ENCODE assay signal across 8 cellular contexts in the genomic region with DNA sequence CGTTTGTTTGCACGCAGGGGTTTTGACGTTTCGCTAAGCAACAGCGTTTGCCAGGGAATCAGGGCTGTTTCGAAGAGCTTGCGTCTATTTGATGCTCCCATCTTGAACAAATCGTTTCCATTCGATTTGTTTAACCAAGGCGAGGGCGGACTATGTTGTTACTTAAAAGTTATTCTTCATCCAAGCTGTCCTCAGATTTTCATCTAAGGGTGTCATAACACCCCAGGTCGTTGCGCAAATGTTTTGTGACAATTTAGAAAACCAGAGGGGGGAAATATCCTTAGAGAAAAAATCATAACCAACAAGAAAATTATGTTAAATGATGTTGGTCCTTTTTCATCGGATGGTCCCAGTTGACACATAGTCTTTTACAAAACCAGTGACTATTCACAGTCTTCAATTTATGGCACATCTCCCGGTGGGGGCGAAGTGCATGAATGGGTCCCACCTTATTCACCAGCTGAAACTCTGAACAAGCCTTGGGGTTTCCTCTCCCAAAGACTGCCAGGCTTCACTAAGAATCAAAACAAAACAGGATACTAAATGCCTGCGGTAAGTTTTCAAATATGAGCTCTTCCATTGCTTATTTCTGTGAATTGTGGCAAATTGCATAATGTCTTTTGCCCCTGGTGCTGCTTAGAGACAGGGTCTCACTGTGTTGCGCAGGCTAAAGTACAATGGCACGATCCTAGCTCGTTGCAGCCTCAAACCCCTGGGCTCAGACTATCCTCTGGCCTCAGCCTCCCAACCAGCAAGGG.
A peak's percentile ranks its signal among the peaks of the same experiment; 100 is the strongest.
DNase-seq lines count a peak whose midpoint lies in the region; ATAC-seq and TF ChIP-seq lines count a peak whose summit lies in the region.

No MANE protein-coding gene starts in this region.

- intact Hi-C loops in naive thymus-derived CD4-positive, alpha-beta T cell (cut with micrococcal nuclease): loop anchor here (1.0 to 5.0 kb wide), 5 partner anchors 109 to 1879 kb away; partner anchors contain the start of gene EGR2 (in 2 of the 2)

- no peaks in the 10 kb centered on the region for H3K9me3 ChIP-seq in naive thymus-derived CD4-positive, alpha-beta T cell (ENCODE audit: control insufficient read depth in 2 of 3, low read length in 3 of 3)

- no peaks in the 10 kb centered on the region for H3K36me3 ChIP-seq in naive thymus-derived CD4-positive, alpha-beta T cell (ENCODE audit: control insufficient read depth in 2 of 3, insufficient read depth in 3 of 3, low read length in 3 of 3)

- peak overlapping the region; percentile 95 for H3K27ac ChIP-seq in C4-2B
- peak overlapping the region; percentile 67 for H3K27ac ChIP-seq in naive thymus-derived CD4-positive, alpha-beta T cell (ENCODE audit: low read depth, low read length)

- peaks cover 19 to 40% (median 26%) of the 10 kb centered on the region in 7 donors for H3K4me1 Mint-ChIP-seq in naive thymus-derived CD4-positive, alpha-beta T cell

- H3K4me1 ChIP-seq in naive thymus-derived CD4-positive, alpha-beta T cell (ENCODE audit: control insufficient read depth in 2 of 2, insufficient read depth in 2 of 2, low read length in 2 of 2): peaks cover 0 to 17% of the 10 kb centered on the region in 2 donors

- peaks cover 0 to under 1% (median 0%) of the 10 kb centered on the region in 5 donors for H3K36me3 Mint-ChIP-seq in naive thymus-derived CD4-positive, alpha-beta T cell

- POLR2A ChIA-PET in naive thymus-derived CD4-positive, alpha-beta T cell (lab: Charles Lee): interaction anchor here (0.6 to 2.9 kb wide), 8 partner anchors 14 to 498 kb away, joined by 3 to 12 read pairs (median 5); partner anchors contain the start of genes NRBF2 and REEP3

- no peaks in the 10 kb centered on the region for H3K9me3 Mint-ChIP-seq in naive thymus-derived CD4-positive, alpha-beta T cell

- peak overlapping the region; percentile 64 to 95 (median 84) for H3K27ac Mint-ChIP-seq in naive thymus-derived CD4-positive, alpha-beta T cell

- H3K27me3 Mint-ChIP-seq in naive thymus-derived CD4-positive, alpha-beta T cell: peaks cover 0 to 5% (median 0%) of the 10 kb centered on the region in 5 donors

- CTCF ChIA-PET in naive thymus-derived CD4-positive, alpha-beta T cell (lab: Charles Lee): interaction anchor here (0.6 to 7.6 kb wide), 9 partner anchors 11 to 1194 kb away, joined by 3 to 62 read pairs (median 4); no protein-coding TSS in a partner anchor

- H3K4me3 ChIP-seq in naive thymus-derived CD4-positive, alpha-beta T cell (ENCODE audit: low read length): peak overlapping the region; percentile 90

- TF ChIP-seq CTCF in C4-2B (conservative IDR thresholded peaks at IDR 0.05): no peak

- no peak for ATAC-seq in naive thymus-derived CD4-positive, alpha-beta T cell
- no peak for ATAC-seq in HG03196 (IDR thresholded peaks at IDR 0.05; ENCODE audit: unreplicated experiment)

- H3K4me3 Mint-ChIP-seq in naive thymus-derived CD4-positive, alpha-beta T cell: peak overlapping the region; percentile 88 to 97 (median 92)

- no peaks in the 10 kb centered on the region for H3K27me3 ChIP-seq in naive thymus-derived CD4-positive, alpha-beta T cell (ENCODE audit: control insufficient read depth in 2 of 2, insufficient read depth in 2 of 2, low read length in 2 of 2)

- DNase-seq in MV-4-11 (lab: John Stamatoyannopoulos, UW) (peak; percentile 34), dermis blood vessel endothelial cell (peak; percentile 88), NCI-H1694 (lab: John Stamatoyannopoulos, UW) (no peak), COLO668 (lab: John Stamatoyannopoulos, UW; ENCODE audit: unreplicated experiment) (no peak), HT-29 (ENCODE audit: low spot score) (no peak)
- DNase-seq in naive thymus-derived CD4-positive, alpha-beta T cell: peak in 4 of 9 donors; percentile 3 to 67 (median 52)

Comparison
In these comparisons a context has a peak if more than half of its experiments do, and no peak if none do; other contexts are left out.
1. DNase-seq: peak in MV-4-11 (single experiment) and dermis blood vessel endothelial cell (single experiment); none in NCI-H1694 (single experiment), COLO668 (single experiment) and HT-29 (single experiment).